1 cellular context compared by ENCODE assay signal in genomic region chr20:57411406-57412283, GRCh38.
TF ChIP-seq lines count a peak whose summit lies in the region.

No MANE protein-coding gene starts in this region.

TF ChIP-seq in H1, 55 proteins besides CTCF, POLR2A, EP300 and RAD21 (continued from another document):
- TF ChIP-seq E2F6 (IDR thresholded peaks at IDR 0.05) (no peak), BRCA1 (IDR thresholded peaks at IDR 0.05; ENCODE audit: low read depth, low read length) (no peak), GABPA (IDR thresholded peaks at IDR 0.05; ENCODE audit: borderline replicate concordance, insufficient read depth, low read length) (no peak), CTBP2 (IDR thresholded peaks at IDR 0.05; ENCODE audit: borderline replicate concordance, insufficient read depth, insufficient read length, low read length) (no peak), KDM4A (IDR thresholded peaks at IDR 0.05; ENCODE audit: low read depth, low read length, severe bottlenecking) (no peak), RXRA (IDR thresholded peaks at IDR 0.05; ENCODE audit: insufficient read depth, low read depth, low read length) (no peak), POU5F1 (IDR thresholded peaks at IDR 0.05; ENCODE audit: low read depth, low read length) (no peak), MAFK (IDR thresholded peaks at IDR 0.05; ENCODE audit: low read depth, low read length) (no peak), NANOG (IDR thresholded peaks at IDR 0.05; ENCODE audit: insufficient read depth, low read depth, low read length, poor library complexity, severe bottlenecking) (no peak), JUN (IDR thresholded peaks at IDR 0.05; ENCODE audit: low read depth, low read length) (no peak), TCF12 (IDR thresholded peaks at IDR 0.05; ENCODE audit: low read depth, low read length) (no peak), SIRT6 (IDR thresholded peaks at IDR 0.05; ENCODE audit: low read length) (no peak), CBX8 (IDR thresholded peaks at IDR 0.05; ENCODE audit: borderline replicate concordance, low read depth, low read length) (no peak), TBP (IDR thresholded peaks at IDR 0.05; ENCODE audit: low read depth, low read length) (no peak), EZH2 (IDR thresholded peaks at IDR 0.05; ENCODE audit: low read depth, low read length, severe bottlenecking) (no peak), SAP30 (IDR thresholded peaks at IDR 0.05; ENCODE audit: insufficient read depth, insufficient replicate concordance, low read length) (no peak), ASH2L (IDR thresholded peaks at IDR 0.05; ENCODE audit: low read length) (no peak), BACH1 (IDR thresholded peaks at IDR 0.05; ENCODE audit: low read length) (no peak)
